ENCODE assay signal across 9 cellular contexts in the genomic region with DNA sequence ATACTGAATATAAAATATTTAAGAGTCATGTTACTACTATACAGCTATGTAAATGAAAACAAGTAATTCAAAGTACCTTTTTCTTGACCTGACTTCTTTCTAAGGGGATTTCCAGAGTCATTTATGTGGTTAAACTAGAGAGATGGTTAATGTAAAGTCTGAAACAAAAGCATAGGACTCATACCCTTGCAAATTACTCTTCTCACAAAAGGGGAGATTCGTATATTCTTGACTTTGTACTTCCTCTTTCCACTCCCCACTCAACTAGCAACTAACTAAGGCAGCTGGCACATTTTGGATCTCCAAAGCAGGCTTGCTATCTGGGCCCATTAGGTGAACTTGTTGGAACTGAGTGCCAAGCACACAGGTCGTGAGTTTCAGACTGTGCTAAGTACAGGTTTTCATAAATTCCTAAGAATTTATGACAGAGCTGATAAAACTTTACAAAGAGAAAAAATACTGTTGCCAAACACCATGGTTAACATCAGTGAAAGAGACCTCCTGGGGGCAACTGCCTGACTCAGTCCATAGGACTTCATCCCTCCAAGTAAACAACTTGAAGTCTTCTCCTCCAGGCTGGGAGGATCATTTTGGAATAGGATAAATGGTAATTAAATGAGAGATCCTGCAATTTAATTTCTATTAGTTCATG.
DNase-seq lines count a peak whose midpoint lies in the region; ATAC-seq, FAIRE-seq and TF ChIP-seq lines count a peak whose summit lies in the region.
"Had no signal": no experiment of that assay in that cellular context is flagged by ENCODE, and none has a peak within 500 bp of the region (broad histone marks: within the 10 kb centered on the region; RNA-seq: fewer than 3 reads in every experiment).

No MANE protein-coding gene starts in this region.

- 26 to 53% (median 31%) methylated on average over 2 of the region's 2 CpGs for WGBS in small intestine, 3 donors
- WGBS in esophagus squamous epithelium, 2 donors, result 30 to 39% methylated on average over 2 of the region's 2 CpGs

- no peak overlapping the region for H3K27ac ChIP-seq in small intestine (ENCODE audit: low read depth in 1 of 2, low read length in 1 of 2)
- no peak overlapping the region for H3K27ac ChIP-seq in esophagus squamous epithelium

- H3K36me3 ChIP-seq in small intestine (ENCODE audit: control insufficient read depth in 2 of 2, insufficient read depth in 2 of 2, low read length in 2 of 2) (no peaks in the 10 kb centered on the region), esophagus squamous epithelium (no peaks in the 10 kb centered on the region)

- TF ChIP-seq CTCF in GM12865 (IDR thresholded peaks at IDR 0.05; ENCODE audit: insufficient read depth, low read depth, low read length, missing control alignments), result no peak
- TF ChIP-seq CTCF in choroid plexus epithelial cell (conservative IDR thresholded peaks at IDR 0.05; ENCODE audit: low read depth, low read length), result no peak
- no peak for TF ChIP-seq CTCF in esophagus squamous epithelium (IDR thresholded peaks at IDR 0.05)

- H3K27me3 ChIP-seq in small intestine (ENCODE audit: control insufficient read depth in 2 of 2, insufficient read depth in 2 of 2, low read length in 2 of 2), result no peaks in the 10 kb centered on the region
- H3K27me3 ChIP-seq in esophagus squamous epithelium, result no peaks in the 10 kb centered on the region

- FAIRE-seq in small intestine (lab: Jason Lieb, UNC), result no peak
- FAIRE-seq: bronchial epithelial cell had no signal

- no peak for TF ChIP-seq POLR2A in esophagus squamous epithelium (IDR thresholded peaks at IDR 0.05)

- H3K4me1 ChIP-seq in small intestine (ENCODE audit: control insufficient read depth in 2 of 2, insufficient read depth in 1 of 2, low read depth in 1 of 2, low read length in 1 of 2) (no peaks in the 10 kb centered on the region), esophagus squamous epithelium (no peaks in the 10 kb centered on the region)

- peak; percentile 79 for DNase-seq in GM12865 (ENCODE audit: low read depth)
- peak; percentile 95 for DNase-seq in choroid plexus epithelial cell (ENCODE audit: low read depth)
- no peak for DNase-seq in iPS-NIHi7 (ENCODE audit: extremely low spot score)
- no peak for DNase-seq in small intestine
- DNase-seq in esophagus squamous epithelium (lab: John Stamatoyannopoulos, UW), result no peak
- DNase-seq in activated gamma-delta T cell (lab: John Stamatoyannopoulos, UW), result no peak

- ATAC-seq in GM21526 (IDR thresholded peaks at IDR 0.05; ENCODE audit: low FRiP score, unreplicated experiment) (peak; percentile 99), HG03469 (IDR thresholded peaks at IDR 0.05; ENCODE audit: unreplicated experiment) (peak; percentile 98)

- H3K4me3 ChIP-seq in GM12865 (ENCODE audit: low read depth, low read length), result no peak overlapping the region
- no peak overlapping the region for H3K4me3 ChIP-seq in choroid plexus epithelial cell (ENCODE audit: low read depth, low read length)
- H3K4me3 ChIP-seq in small intestine (ENCODE audit: low read depth in 1 of 2, low read length in 2 of 2), result no peak overlapping the region
- no peak overlapping the region for H3K4me3 ChIP-seq in esophagus squamous epithelium

- intact Hi-C loops in esophagus squamous epithelium (cut with DNase I), result no loop called here

- no peaks in the 10 kb centered on the region for H3K9me3 ChIP-seq in small intestine (ENCODE audit: control insufficient read depth, low read depth)
- no peaks in the 10 kb centered on the region for H3K9me3 ChIP-seq in esophagus squamous epithelium

Comparison
In these comparisons a context has a peak if more than half of its experiments do, and no peak if none do; other contexts are left out.
1. DNase-seq: peak in GM12865 (single experiment) and choroid plexus epithelial cell (single experiment); none in iPS-NIHi7 (single experiment), small intestine (single experiment), esophagus squamous epithelium (single experiment) and activated gamma-delta T cell (single experiment).